10 cellular contexts compared by ENCODE assay signal in the genomic region with DNA sequence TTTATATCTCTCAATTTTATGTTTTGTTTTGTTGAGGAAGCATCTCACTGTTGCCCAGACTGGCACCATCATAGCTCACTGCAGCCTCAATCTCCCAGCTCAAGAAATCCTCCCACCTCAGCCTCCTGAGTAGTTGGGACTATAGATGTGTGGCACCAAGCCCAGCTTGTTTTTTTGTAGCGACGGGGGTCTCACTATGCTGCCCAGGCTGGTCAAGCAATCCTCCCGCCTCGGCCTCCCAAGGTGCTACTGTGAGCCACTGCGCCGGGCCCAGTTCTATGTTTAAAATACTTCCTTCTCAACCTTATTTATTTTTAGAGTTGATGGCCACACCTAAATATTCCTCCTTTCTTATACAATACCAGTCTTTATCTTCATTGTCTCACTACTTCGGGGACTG. TPM values are rescaled to one million over a fixed set of nuclear protein-coding genes. Genes with fewer than 3 reads are reported as not detected.
DNase-seq lines count a peak whose midpoint lies in the region; ATAC-seq and TF ChIP-seq lines count a peak whose summit lies in the region.
"Had no signal": no experiment of that assay in that cellular context is flagged by ENCODE, and none has a peak within 500 bp of the region (broad histone marks: within the 10 kb centered on the region; RNA-seq: fewer than 3 reads in every experiment).

No MANE protein-coding gene starts in this region.

- intact Hi-C loops in Panc1 (cut with micrococcal nuclease; ENCODE audit: unreplicated experiment), result no loop called here

- H3K4me1 ChIP-seq in SK-N-SH (ENCODE audit: control insufficient read depth in 1 of 2, insufficient read depth in 2 of 2, low read depth in 1 of 2, low read length in 1 of 2), result peaks cover 28 to 30% of the 10 kb centered on the region in 2 experiments
- H3K4me1 ChIP-seq in Panc1 (ENCODE audit: control insufficient read depth, insufficient read depth, low read length), result peaks cover 29% of the 10 kb centered on the region
- peaks cover 51% of the 10 kb centered on the region for H3K4me1 ChIP-seq in skeletal muscle satellite cell (ENCODE audit: control insufficient read depth, insufficient read depth, low read length)

- 92% methylated on average over 7 of the region's 7 CpGs for WGBS in SK-N-SH (ENCODE audit: low lambda C conversion rate)

- no peak for TF ChIP-seq EP300 in SK-N-SH (IDR thresholded peaks at IDR 0.05; ENCODE audit: borderline replicate concordance in 1 of 2, low read depth in 1 of 2, low read length in 1 of 2)

- peaks cover 8% of the 10 kb centered on the region for H4K20me1 ChIP-seq in SK-N-SH (ENCODE audit: insufficient read depth)

- in situ Hi-C loops in Panc1 (cut with HindIII; ENCODE audit: low pct_unique_long_range_greater_than_20kb, low sequenced_read_pairs), result no loop called here

- H3K36me3 ChIP-seq in SK-N-SH (replicated peaks in 1 of 2; ENCODE audit: control insufficient read depth in 1 of 2, insufficient read depth in 2 of 2, low read length in 1 of 2), result peaks cover 7 to 9% of the 10 kb centered on the region in 2 experiments
- H3K36me3 ChIP-seq in Panc1 (ENCODE audit: control insufficient read depth, insufficient read depth, low read length), result peaks cover 11% of the 10 kb centered on the region; the same call in 1 of the 2 replicates
- H3K36me3 ChIP-seq in skeletal muscle satellite cell (ENCODE audit: insufficient read depth, low read length), result peaks cover 6% of the 10 kb centered on the region

- H3K79me2 ChIP-seq in SK-N-SH (ENCODE audit: insufficient read depth), result peaks cover 42% of the 10 kb centered on the region

- no peak overlapping the region for H3K27ac ChIP-seq in SK-N-SH (ENCODE audit: low read depth in 2 of 2, low read length in 1 of 2)
- H3K27ac ChIP-seq in Panc1 (ENCODE audit: low read length), result peak overlapping the region; percentile 97
- peak overlapping the region; percentile 96 for H3K27ac ChIP-seq in epithelial cell of prostate

- no peak for TF ChIP-seq RAD21 in SK-N-SH (IDR thresholded peaks at IDR 0.05; ENCODE audit: low read length)

- H3K4me2 ChIP-seq in SK-N-SH, result peak overlapping the region; percentile 82
- peak overlapping the region; percentile 91 for H3K4me2 ChIP-seq in skeletal muscle satellite cell (ENCODE audit: low read length)

- H3K27me3 ChIP-seq in SK-N-SH (ENCODE audit: insufficient read depth), result no peaks in the 10 kb centered on the region
- H3K27me3 ChIP-seq in Panc1 (ENCODE audit: control insufficient read depth, insufficient read depth, low read length), result no peaks in the 10 kb centered on the region
- no peaks in the 10 kb centered on the region for H3K27me3 ChIP-seq in skeletal muscle satellite cell (ENCODE audit: control insufficient read depth, insufficient read depth, low read length)
- H3K27me3 ChIP-seq: sigmoid colon had no signal

- no peak overlapping the region for H2AFZ ChIP-seq in SK-N-SH (ENCODE audit: low read depth)

- no peaks in the 10 kb centered on the region for H3K9me3 ChIP-seq in SK-N-SH
- no peaks in the 10 kb centered on the region for H3K9me3 ChIP-seq in Panc1 (ENCODE audit: control insufficient read depth, insufficient read depth, low read depth, low read length)
- H3K9me3 ChIP-seq in skeletal muscle satellite cell (replicated peaks; ENCODE audit: low read length), result no peaks in the 10 kb centered on the region
- H3K9me3 ChIP-seq: sigmoid colon had no signal

- POLR2A ChIA-PET in SK-N-SH (lab: Yijun Ruan, JAX), result interaction anchor here (1.1 to 5.0 kb wide), 6 partner anchors 9 to 51 kb away, joined by 3 to 34 read pairs (median 10); a partner anchor contains a TSS
- POLR2A ChIA-PET in Panc1 (lab: Charles Lee), result no interaction called here

- no peak for ATAC-seq in SK-N-SH treated with all-trans-retinoic acid at 6 μM for 48 hours
- no peak for ATAC-seq in Panc1

- H3F3A ChIP-seq in SK-N-SH (replicated peaks; ENCODE audit: insufficient read depth), result peaks cover 33% of the 10 kb centered on the region

- no peak for DNase-seq in SK-N-SH
- no peak for DNase-seq in Panc1 (ENCODE audit: low read depth, low spot score)
- no peak for DNase-seq in epithelial cell of prostate (ENCODE audit: low read depth, low spot score)
- DNase-seq in NCI-H1417 (lab: John Stamatoyannopoulos, UW), result no peak
- DNase-seq in NCI-H1048 (lab: John Stamatoyannopoulos, UW), result no peak
- DNase-seq in activated CD4-positive, CD25-positive, alpha-beta regulatory T cell treated with anti-CD3 and anti-CD28 coated beads, Interleukin-2, amount 50 U/mL, for 72 hours, result no peak
- DNase-seq: cortex of kidney, sigmoid colon had no signal

- BruUV-seq in Panc1 (replicated peaks; lab: Mats Ljungman, UMichigan), result no TSS peak

- H3K9me2 ChIP-seq in SK-N-SH, result no peaks in the 10 kb centered on the region

- H3K4me3 ChIP-seq in SK-N-SH (ENCODE audit: low read depth in 2 of 2, low read length in 1 of 2) (peak overlapping the region; percentile 63 to 77), Panc1 (ENCODE audit: low read depth in 2 of 2, low read length in 2 of 2) (peak overlapping the region in 1 of 2 experiments; percentile 77; a peak in 1 of 4 replicates), skeletal muscle satellite cell (ENCODE audit: low read length) (peak overlapping the region; percentile 87)

- H3K9ac ChIP-seq in SK-N-SH (peak overlapping the region; percentile 88; the same call in 1 of the 2 replicates), skeletal muscle satellite cell (ENCODE audit: low read depth, low read length) (peak overlapping the region; percentile 93)

- CTCF ChIA-PET in SK-N-SH (lab: Yijun Ruan, JAX), result interaction anchor here (0.9 to 44.3 kb wide), 9 partner anchors 16 to 84 kb away, joined by 4 to 1200 read pairs (median 10); a partner anchor contains a TSS
- CTCF ChIA-PET in Panc1 (lab: Charles Lee), result no interaction called here

- TF ChIP-seq CTCF in SK-N-SH (IDR thresholded peaks at IDR 0.05) (no peak), Panc1 (IDR thresholded peaks at IDR 0.05) (no peak)

TF ChIP-seq in SK-N-SH, 30 proteins besides CTCF, POLR2A, EP300 and RAD21 (continues in another document):
- TF ChIP-seq RXRA (IDR thresholded peaks at IDR 0.05; ENCODE audit: borderline replicate concordance, low read depth), result no peak
- no peak for TF ChIP-seq FOSL2 (IDR thresholded peaks at IDR 0.05; ENCODE audit: borderline replicate concordance, low read depth)
- TF ChIP-seq, protein P1, sequence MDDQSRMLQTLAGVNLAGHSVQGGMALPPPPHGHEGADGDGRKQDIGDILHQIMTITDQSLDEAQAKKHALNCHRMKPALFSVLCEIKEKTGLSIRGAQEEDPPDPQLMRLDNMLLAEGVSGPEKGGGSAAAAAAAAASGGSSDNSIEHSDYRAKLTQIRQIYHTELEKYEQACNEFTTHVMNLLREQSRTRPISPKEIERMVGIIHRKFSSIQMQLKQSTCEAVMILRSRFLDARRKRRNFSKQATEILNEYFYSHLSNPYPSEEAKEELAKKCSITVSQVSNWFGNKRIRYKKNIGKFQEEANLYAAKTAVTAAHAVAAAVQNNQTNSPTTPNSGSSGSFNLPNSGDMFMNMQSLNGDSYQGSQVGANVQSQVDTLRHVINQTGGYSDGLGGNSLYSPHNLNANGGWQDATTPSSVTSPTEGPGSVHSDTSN (IDR thresholded peaks at IDR 0.05), result no peak
- TF ChIP-seq, protein P2, sequence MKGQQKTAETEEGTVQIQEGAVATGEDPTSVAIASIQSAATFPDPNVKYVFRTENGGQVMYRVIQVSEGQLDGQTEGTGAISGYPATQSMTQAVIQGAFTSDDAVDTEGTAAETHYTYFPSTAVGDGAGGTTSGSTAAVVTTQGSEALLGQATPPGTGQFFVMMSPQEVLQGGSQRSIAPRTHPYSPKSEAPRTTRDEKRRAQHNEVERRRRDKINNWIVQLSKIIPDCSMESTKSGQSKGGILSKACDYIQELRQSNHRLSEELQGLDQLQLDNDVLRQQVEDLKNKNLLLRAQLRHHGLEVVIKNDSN (IDR thresholded peaks at IDR 0.05; ENCODE audit: borderline replicate concordance, low read depth), result no peak

TF ChIP-seq in SK-N-SH treated with all-trans-retinoic acid at 6 μM for 48 hours, 23 proteins besides CTCF, POLR2A, EP300 and RAD21 (continues in another document):
- TF ChIP-seq ZC3H10 (CRISPR knock-in tag; IDR thresholded peaks at IDR 0.05) (no peak), ARNTL (CRISPR knock-in tag; IDR thresholded peaks at IDR 0.05; ENCODE audit: borderline replicate concordance, low read depth) (no peak), ZFP30 (CRISPR knock-in tag; IDR thresholded peaks at IDR 0.05) (no peak), GLIS3 (CRISPR knock-in tag; IDR thresholded peaks at IDR 0.05) (no peak), SNAI2 (CRISPR knock-in tag; IDR thresholded peaks at IDR 0.05) (no peak), ESRRG (CRISPR knock-in tag; IDR thresholded peaks at IDR 0.05) (no peak), ZNF8 (CRISPR knock-in tag; IDR thresholded peaks at IDR 0.05) (no peak)
- TF ChIP-seq, protein P3, sequence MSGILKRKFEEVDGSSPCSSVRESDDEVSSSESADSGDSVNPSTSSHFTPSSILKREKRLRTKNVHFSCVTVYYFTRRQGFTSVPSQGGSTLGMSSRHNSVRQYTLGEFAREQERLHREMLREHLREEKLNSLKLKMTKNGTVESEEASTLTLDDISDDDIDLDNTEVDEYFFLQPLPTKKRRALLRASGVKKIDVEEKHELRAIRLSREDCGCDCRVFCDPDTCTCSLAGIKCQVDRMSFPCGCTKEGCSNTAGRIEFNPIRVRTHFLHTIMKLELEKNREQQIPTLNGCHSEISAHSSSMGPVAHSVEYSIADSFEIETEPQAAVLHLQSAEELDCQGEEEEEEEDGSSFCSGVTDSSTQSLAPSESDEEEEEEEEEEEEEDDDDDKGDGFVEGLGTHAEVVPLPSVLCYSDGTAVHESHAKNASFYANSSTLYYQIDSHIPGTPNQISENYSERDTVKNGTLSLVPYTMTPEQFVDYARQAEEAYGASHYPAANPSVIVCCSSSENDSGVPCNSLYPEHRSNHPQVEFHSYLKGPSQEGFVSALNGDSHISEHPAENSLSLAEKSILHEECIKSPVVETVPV (CRISPR knock-in tag; IDR thresholded peaks at IDR 0.05), result no peak

RNA-seq across cellular contexts. Expression of a gene that starts 1.9 kb away (rescaled TPM):
- 159 and 174 TPM in 2 replicates for polyA plus RNA-seq in SK-N-SH (2012; rRNA removed)
- 128 and 192 TPM in 2 replicates for polyA plus RNA-seq in SK-N-SH (2012; cell fraction: cytosol; rRNA removed)
- 135 and 166 TPM in 2 replicates for polyA plus RNA-seq in SK-N-SH (2012; cell fraction: nucleus; rRNA removed)
- 210 TPM for total RNA-seq in Panc1 (2021; ENCODE audit: unreplicated experiment)
- polyA plus RNA-seq in Panc1 (2012; ENCODE audit: insufficient read length), result 312 TPM
- total RNA-seq in skeletal muscle satellite cell (2012; rRNA removed), result 93.3 and 93.7 TPM in 2 replicates

RNA-seq across cellular contexts. Expression of a gene that starts 8.7 kb away (rescaled TPM):
- polyA plus RNA-seq in SK-N-SH (2012; rRNA removed), result 31.2 and 36.9 TPM in 2 replicates
- 35.6 and 43.6 TPM in 2 replicates for polyA plus RNA-seq in SK-N-SH (2012; cell fraction: cytosol; rRNA removed)
- polyA plus RNA-seq in SK-N-SH (2012; cell fraction: nucleus; rRNA removed), result 29.6 and 30.5 TPM in 2 replicates
- total RNA-seq in Panc1 (2021; ENCODE audit: unreplicated experiment), result 5.4 TPM
- 5.3 TPM for polyA plus RNA-seq in Panc1 (2012; ENCODE audit: insufficient read length)
- total RNA-seq in skeletal muscle satellite cell (2012; rRNA removed), result 22.6 and 47.8 TPM in 2 replicates

RNA-seq across cellular contexts. Expression of a gene that starts 55.0 kb away (rescaled TPM):
- polyA plus RNA-seq in SK-N-SH (2012; rRNA removed), result 102 and 112 TPM in 2 replicates
- 157 and 183 TPM in 2 replicates for polyA plus RNA-seq in SK-N-SH (2012; cell fraction: cytosol; rRNA removed)
- polyA plus RNA-seq in SK-N-SH (2012; cell fraction: nucleus; rRNA removed), result 27.3 and 37.1 TPM in 2 replicates
- 157 TPM for total RNA-seq in Panc1 (2021; ENCODE audit: unreplicated experiment)
- 105 TPM for polyA plus RNA-seq in Panc1 (2012; ENCODE audit: insufficient read length)
- 29.4 and 29.7 TPM in 2 replicates for total RNA-seq in skeletal muscle satellite cell (2012; rRNA removed)

Comparison
In these comparisons a context has a peak if more than half of its experiments do, and no peak if none do; other contexts are left out.
1. H3K27ac ChIP-seq: peak in Panc1 (single experiment) and epithelial cell of prostate (single experiment); none in SK-N-SH (0 of 2).